Comparison of ENCODE assay signal across 24 cellular contexts in genomic region chr20:39534846-39535245, GRCh38.
"Had no signal": no experiment of that assay in that cellular context is flagged by ENCODE, and none has a peak within 500 bp of the region (broad histone marks: within the 10 kb centered on the region; RNA-seq: fewer than 3 reads in every experiment).

No MANE protein-coding gene starts in this region.

- H3K4me3 ChIP-seq: MG63 had no signal

- H3K9ac ChIP-seq: SK-N-SH had no signal

- H3K9me3 ChIP-seq: MG63, SK-N-SH had no signal

- ATAC-seq: Panc1, PC-3, T-cell had no signal

- DNase-seq: KBM-7, MG63, NCI-H1092, NCI-H1105 treated with DMSO at 0.1 percent for 48 hours, NCI-H1417 treated with DMSO at 0.1 percent for 48 hours, NCI-H146, NCI-H1694 treated with DMSO at 0.1 percent for 48 hours, NCI-H1930, NCI-H2081, NCI-H2107, NCI-H226, NCI-H446, NCI-H510A, NCI-H524 treated with DMSO at 0.1 percent for 48 hours, NCI-H69, NCI-H774, PC-3, SHP77, SK-N-SH, SW 1271, T-cell had no signal

- H3K27me3 ChIP-seq: MG63 had no signal

- H3K36me3 ChIP-seq: MG63 had no signal

- H3K4me2 ChIP-seq: SK-N-SH had no signal

- H3K27ac ChIP-seq: HL-60, RWPE1 had no signal
